ENCODE assay signal across 33 cellular contexts in genomic region chr11:107851704-107852315, GRCh38.
"Had no signal": no experiment of that assay in that cellular context is flagged by ENCODE, and none has a peak within 500 bp of the region (broad histone marks: within the 10 kb centered on the region; RNA-seq: fewer than 3 reads in every experiment).

No MANE protein-coding gene starts in this region.

- ATAC-seq: gastroesophageal sphincter; left ventricle myocardium superior; naive thymus-derived CD8-positive, alpha-beta T cell; pancreas; sciatic nerve; stimulated activated memory B cell treated with anti-CD40 and anti-IgM and Interleukin-4, amounts not matched to agents 10 μg/mL and 1 μg/mL and 100 μg/mL, for 72 hours; stimulated activated naive CD8-positive, alpha-beta T cell treated with anti-CD3 and anti-CD28 coated beads, Interleukin-15, amount 100 ng/mL, for 72 hours; upper lobe of right lung had no signal

- H3K36me3 ChIP-seq: esophagus squamous epithelium, gastroesophageal sphincter, pancreas, prostate gland, upper lobe of right lung had no signal

- H3K27ac Mint-ChIP-seq: activated B cell treated with CpG ODN at 0.5 μM for 24 hours; activated naive CD8-positive, alpha-beta T cell; mesothelial cell of epicardium; naive thymus-derived CD8-positive, alpha-beta T cell; stimulated activated memory B cell treated with anti-CD40 and anti-IgM and Interleukin-4, amounts not matched to agents 10 μg/mL and 1 μg/mL and 100 μg/mL, for 72 hours; stimulated activated naive CD8-positive, alpha-beta T cell treated with anti-CD3 and anti-CD28 coated beads, Interleukin-15, amount 100 ng/mL, for 72 hours; T-helper 2 cell treated with Interferon-gamma antibody and Interleukin-4, amounts not matched to agents 5 μg/mL and 100 μg/mL, for 36 hours had no signal

- H3K4me3 Mint-ChIP-seq: activated B cell treated with CpG ODN at 0.5 μM for 24 hours; activated naive CD8-positive, alpha-beta T cell; central memory CD8-positive, alpha-beta T cell; mesothelial cell of epicardium; naive thymus-derived CD8-positive, alpha-beta T cell; neural crest cell; stimulated activated memory B cell treated with anti-CD40 and anti-IgM and Interleukin-4, amounts not matched to agents 10 μg/mL and 1 μg/mL and 100 μg/mL, for 72 hours; stimulated activated naive CD8-positive, alpha-beta T cell treated with anti-CD3 and anti-CD28 coated beads, Interleukin-15, amount 100 ng/mL, for 72 hours; T-helper 2 cell treated with Interferon-gamma antibody and Interleukin-4, amounts not matched to agents 5 μg/mL and 100 μg/mL, for 36 hours had no signal

- H3K4me3 ChIP-seq: esophagus squamous epithelium, gastroesophageal sphincter, hepatocyte, pancreas, prostate gland, skin epidermis, upper lobe of right lung had no signal

- DNase-seq: activated B cell treated with CpG ODN at 0.5 μM for 24 hours; activated CD4-positive, alpha-beta T cell treated with anti-CD3 and anti-CD28 coated beads for 4 hours; activated CD4-positive, alpha-beta T cell treated with anti-CD3 and anti-CD28 coated beads, Interleukin-2, amount 50 U/mL, for 4 hours; activated CD8-positive, alpha-beta memory T cell treated with anti-CD3 and anti-CD28 coated beads for 24 hours; activated effector memory CD4-positive, alpha-beta T cell treated with Interleukin-2 at 50 U/mL for 16 hours; activated naive CD4-positive, alpha-beta T cell treated with Interleukin-2 at 50 U/mL for 16 hours; anterior cingulate cortex; effector CD8-positive, alpha-beta T cell; esophagus squamous epithelium; islet precursor cell; left ventricle myocardium superior; naive thymus-derived CD8-positive, alpha-beta T cell; nucleus accumbens; pancreas; retina; stimulated activated CD4-positive, alpha-beta T cell treated with anti-CD3 and anti-CD28 coated beads, Interleukin-1b, Interleukin-23, amount 100 ng/mL, for 48 hours; stimulated activated CD4-positive, alpha-beta T cell treated with anti-CD3 and anti-CD28 coated beads, Interleukin-4, amount 100 ng/mL, for 4 hours; stimulated activated CD8-positive, alpha-beta memory T cell treated with anti-CD3 and anti-CD28 coated beads, Interleukin-4, amount 100 ng/mL, for 48 hours; stimulated activated naive CD8-positive, alpha-beta T cell treated with anti-CD3 and anti-CD28 coated beads, Interleukin-15, amount 100 ng/mL, for 72 hours; substantia nigra; upper lobe of right lung had no signal

- H3K9me3 Mint-ChIP-seq: activated B cell treated with CpG ODN at 0.5 μM for 24 hours; central memory CD8-positive, alpha-beta T cell; mesothelial cell of epicardium; naive thymus-derived CD8-positive, alpha-beta T cell; neural crest cell; stimulated activated memory B cell treated with anti-CD40 and anti-IgM and Interleukin-4, amounts not matched to agents 10 μg/mL and 1 μg/mL and 100 μg/mL, for 72 hours; stimulated activated naive CD8-positive, alpha-beta T cell treated with anti-CD3 and anti-CD28 coated beads, Interleukin-15, amount 100 ng/mL, for 72 hours; T-helper 2 cell treated with Interferon-gamma antibody and Interleukin-4, amounts not matched to agents 5 μg/mL and 100 μg/mL, for 36 hours had no signal

- H3K9me3 ChIP-seq: esophagus squamous epithelium, gastroesophageal sphincter, pancreas, prostate gland, upper lobe of right lung had no signal

- H3K27me3 Mint-ChIP-seq: activated B cell treated with CpG ODN at 0.5 μM for 24 hours; activated naive CD8-positive, alpha-beta T cell; central memory CD8-positive, alpha-beta T cell; naive thymus-derived CD8-positive, alpha-beta T cell; stimulated activated memory B cell treated with anti-CD40 and anti-IgM and Interleukin-4, amounts not matched to agents 10 μg/mL and 1 μg/mL and 100 μg/mL, for 72 hours; stimulated activated naive CD8-positive, alpha-beta T cell treated with anti-CD3 and anti-CD28 coated beads, Interleukin-15, amount 100 ng/mL, for 72 hours had no signal

- H3K4me1 ChIP-seq: gastroesophageal sphincter, pancreas, prostate gland, upper lobe of right lung had no signal

- H3K27ac ChIP-seq: epithelial cell of prostate, esophagus squamous epithelium, gastroesophageal sphincter, hepatocyte, pancreas, prostate gland, skin epidermis, upper lobe of right lung had no signal

- H3K36me3 Mint-ChIP-seq: mesothelial cell of epicardium; naive thymus-derived CD8-positive, alpha-beta T cell had no signal

- H3K27me3 ChIP-seq: esophagus squamous epithelium, gastroesophageal sphincter, hepatocyte, pancreas, upper lobe of right lung had no signal
